In genomic region chr2:95992102-95992501, GRCh38 we compare ENCODE assay signal across 8 cellular contexts. TPM values are rescaled to one million over a fixed set of nuclear protein-coding genes. Genes with fewer than 3 reads are reported as not detected.
A peak's percentile ranks its signal among the peaks of the same experiment; 100 is the strongest.
DNase-seq lines count a peak whose midpoint lies in the region; ATAC-seq and TF ChIP-seq lines count a peak whose summit lies in the region.
"Not testable (repeated sequence)": the region's sequence is repeated elsewhere in the genome, so short reads cannot be mapped to it uniquely, and the experiment has no call there.

No MANE protein-coding gene starts in this region.

- ATAC-seq in DND-41 (ENCODE audit: insufficient read depth, low read depth) (peak; percentile 65), GM21526 (IDR thresholded peaks at IDR 0.05; ENCODE audit: low FRiP score, unreplicated experiment) (peak; percentile 48), HG03139 (IDR thresholded peaks at IDR 0.05; ENCODE audit: unreplicated experiment) (peak; percentile 38), naive B cell (ENCODE audit: low read depth in 2 of 2) (peak; percentile 44 to 47)

- H3K27me3 Mint-ChIP-seq in naive B cell: peaks cover 5 to 24% (median 20%) of the 10 kb centered on the region in 3 donors

- TF ChIP-seq EP300 in SK-N-SH (IDR thresholded peaks at IDR 0.05; ENCODE audit: borderline replicate concordance in 1 of 2, low read depth in 1 of 2, low read length in 1 of 2); stomach (IDR thresholded peaks at IDR 0.05): not testable (repeated sequence)

- not testable (repeated sequence) for H4K20me1 ChIP-seq in DND-41 (ENCODE audit: insufficient read depth, low read length); SK-N-SH (ENCODE audit: insufficient read depth)

- H3K36me3 Mint-ChIP-seq in naive B cell: not testable (repeated sequence)

- DNase-seq in DND-41 (peak; percentile 66), naive B cell (peak; percentile 56)
- DNase-seq in SK-N-SH; adipocyte (ENCODE audit: low read depth); foreskin fibroblast; stomach: not testable (repeated sequence)

- H3K27ac ChIP-seq in DND-41 (ENCODE audit: low read length) (peak overlapping the region; percentile 97), SK-N-SH (ENCODE audit: low read depth in 2 of 2, low read length in 1 of 2) (peak overlapping the region; percentile 60 to 75), stomach (peak overlapping the region; percentile 82 to 97 (median 92))

- TF ChIP-seq POLR2A in stomach (IDR thresholded peaks at IDR 0.05): not testable (repeated sequence)

- no CpG with 5 or more reads among the region's 39 CpGs for WGBS in SK-N-SH (ENCODE audit: low lambda C conversion rate)
- WGBS in stomach, 5 donors: 0% methylated on average over 4 to 12 of the region's 39 CpGs; no CpG with 5 or more reads in 2 of the 5 donors

- H3K9ac ChIP-seq in DND-41 (ENCODE audit: low read depth, low read length) (peak overlapping the region; percentile 78), SK-N-SH (peak overlapping the region; percentile 82; the same call in 1 of the 2 replicates), adipocyte (ENCODE audit: low read length) (peak overlapping the region; percentile 89)

- H3K36me3 ChIP-seq in DND-41 (ENCODE audit: insufficient read depth, low read length); SK-N-SH (replicated peaks in 1 of 2; ENCODE audit: control insufficient read depth in 1 of 2, insufficient read depth in 2 of 2, low read length in 1 of 2); adipocyte (ENCODE audit: control insufficient read depth, insufficient read depth, low read length, severe bottlenecking); stomach: not testable (repeated sequence)

- H3K9me2 ChIP-seq in SK-N-SH: not testable (repeated sequence)

- POLR2A ChIA-PET in SK-N-SH (lab: Yijun Ruan, JAX): interaction anchor here (1.2 to 1.3 kb wide), 2 partner anchors 126 to 274 kb away, joined by 3 to 4 read pairs; partner anchors contain the start of genes CIAO1 and TMEM127

- peaks cover 14% of the 10 kb centered on the region; the same call in 1 of the 2 replicates for H3K4me1 ChIP-seq in DND-41 (ENCODE audit: insufficient read depth, low read length)
- not testable (repeated sequence) for H3K4me1 ChIP-seq in SK-N-SH (ENCODE audit: control insufficient read depth in 1 of 2, insufficient read depth in 2 of 2, low read depth in 1 of 2, low read length in 1 of 2); adipocyte (ENCODE audit: control insufficient read depth, insufficient read depth, low read length)
- peaks cover 0 to 16% (median 2%) of the 10 kb centered on the region in 4 donors for H3K4me1 ChIP-seq in stomach

- H3K79me2 ChIP-seq in DND-41 (ENCODE audit: insufficient read depth, low read length): peaks cover 22% of the 10 kb centered on the region
- peaks cover 14% of the 10 kb centered on the region for H3K79me2 ChIP-seq in SK-N-SH (ENCODE audit: insufficient read depth)

- TF ChIP-seq CTCF in DND-41 (IDR thresholded peaks at IDR 0.05; ENCODE audit: borderline replicate concordance, extremely low read depth, low read length, poor library complexity, severe bottlenecking); SK-N-SH (IDR thresholded peaks at IDR 0.05); foreskin fibroblast (IDR thresholded peaks at IDR 0.05; ENCODE audit: low read depth, low read length); stomach (IDR thresholded peaks at IDR 0.05): not testable (repeated sequence)

- H3K9me3 Mint-ChIP-seq in naive B cell: not testable (repeated sequence)

- H3K27me3 ChIP-seq in DND-41 (ENCODE audit: insufficient read depth, low read length, poor library complexity); SK-N-SH (ENCODE audit: insufficient read depth); adipocyte (replicated peaks; ENCODE audit: control insufficient read depth, insufficient read depth, low read length); stomach: not testable (repeated sequence)

- CTCF ChIA-PET in SK-N-SH (lab: Yijun Ruan, JAX): interaction anchor here (0.7 to 3.2 kb wide), 29 partner anchors 9 to 563 kb away, joined by 3 to 30 read pairs (median 5); partner anchors contain the start of genes ADRA2B, ASTL and NEURL3

- intact Hi-C loops in stomach (cut with DNase I; ENCODE audit: low total_unique reads): not testable (repeated sequence)

- peak overlapping the region; percentile 57 to 98 (median 86) for H3K4me3 Mint-ChIP-seq in naive B cell

- not testable (repeated sequence) for H3K9me3 ChIP-seq in DND-41 (ENCODE audit: insufficient read depth, low read length, severe bottlenecking); SK-N-SH; adipocyte (ENCODE audit: control insufficient read depth, low read length); stomach

- not testable (repeated sequence) for H3F3A ChIP-seq in SK-N-SH (replicated peaks; ENCODE audit: insufficient read depth)

- TF ChIP-seq RAD21 in SK-N-SH (IDR thresholded peaks at IDR 0.05; ENCODE audit: low read length): not testable (repeated sequence)

- not testable (repeated sequence) for H3K4me1 Mint-ChIP-seq in naive B cell

- H3K4me2 ChIP-seq in DND-41 (ENCODE audit: insufficient read depth, low read length) (peak overlapping the region; percentile 99), SK-N-SH (peak overlapping the region; percentile 99)

- H3K4me3 ChIP-seq in DND-41 (ENCODE audit: low read depth in 1 of 2, low read length in 2 of 2) (peak overlapping the region; percentile 66 to 85; a peak in 3 of 4 replicates), SK-N-SH (ENCODE audit: low read depth in 2 of 2, low read length in 1 of 2) (peak overlapping the region; percentile 60 to 82), adipocyte (ENCODE audit: low read length) (peak overlapping the region; percentile 83), foreskin fibroblast (ENCODE audit: low read depth in 1 of 2, low read length in 2 of 2) (peak overlapping the region; percentile 60 to 67), stomach (peak overlapping the region; percentile 53 to 74 (median 65))

- peak overlapping the region in 3 of 6 donors; percentile 94 to 99 (median 98) for H3K27ac Mint-ChIP-seq in naive B cell

- peak overlapping the region; percentile 99 for H2AFZ ChIP-seq in DND-41 (ENCODE audit: low read depth, low read length)
- not testable (repeated sequence) for H2AFZ ChIP-seq in SK-N-SH (ENCODE audit: low read depth)

RNA-seq across cellular contexts. Expression of gene ANKRD36C, which starts 0.5 kb away (rescaled TPM):
- 1.8 and 2.9 TPM in 2 replicates for polyA plus RNA-seq in SK-N-SH (2012; rRNA removed)
- polyA plus RNA-seq in SK-N-SH (2012; cell fraction: cytosol; rRNA removed): 1.2 and 1.6 TPM in 2 replicates
- polyA plus RNA-seq in SK-N-SH (2012; cell fraction: nucleus; rRNA removed): 4.5 and 7.3 TPM in 2 replicates
- 10 to 100 TPM in 5 of 6 donors, 1 to 10 TPM in 1; 4.7 to 30.1 (median 15.4) TPM for polyA plus RNA-seq in naive B cell (ENCODE audit: low read depth in 6 of 6)
- total RNA-seq in stomach: 100 to 1,000 TPM in 4 of 5 donors, 10 to 100 TPM in 1; 67.2 to 582 (median 252) TPM
- 1 to 10 TPM; 1.5 to 5.4 (median 4.3) TPM for polyA plus RNA-seq in stomach

RNA-seq across cellular contexts. Expression of gene GPAT2, which starts 42.6 kb away (rescaled TPM):
- polyA plus RNA-seq in SK-N-SH (2012; rRNA removed) (not detected in 2 replicates), naive B cell (ENCODE audit: low read depth in 6 of 6) (10 to 100 TPM in 1 of 6 donors, 1 to 10 TPM in 5; 1.2 to 28.4 (median 2.1) TPM), stomach (1 to 10 TPM in 2 of 3 donors, under 1 TPM in 1; 0.37 to 3.8 (median 3.7) TPM)
- polyA plus RNA-seq in SK-N-SH (2012; cell fraction: cytosol; rRNA removed): not detected in 2 replicates
- 0.02 and 0.09 TPM in 2 replicates for polyA plus RNA-seq in SK-N-SH (2012; cell fraction: nucleus; rRNA removed)
- total RNA-seq in stomach: 10 to 100 TPM in 1 of 5 donors, 1 to 10 TPM in 4; 2.6 to 13.6 (median 5.0) TPM
